Comparison of ENCODE assay signal across 1 cellular context in genomic region chr2:28516950-28517349, GRCh38.
TF ChIP-seq lines count a peak whose summit lies in the region.

No MANE protein-coding gene starts in this region.

TF ChIP-seq in WTC11, 78 proteins besides CTCF, POLR2A, EP300 and RAD21 (continued from another document):
- TF ChIP-seq E2F1 (CRISPR knock-in tag; IDR thresholded peaks at IDR 0.05) (no peak), NFYB (CRISPR knock-in tag; conservative IDR thresholded peaks at IDR 0.05; ENCODE audit: low read depth) (no peak), TCF7 (CRISPR knock-in tag; IDR thresholded peaks at IDR 0.05; ENCODE audit: low read depth) (no peak), HMGXB4 (CRISPR knock-in tag; IDR thresholded peaks at IDR 0.05) (no peak), TEAD1 (CRISPR knock-in tag; IDR thresholded peaks at IDR 0.05) (no peak), ATF1 (CRISPR knock-in tag; IDR thresholded peaks at IDR 0.05) (no peak), AR (CRISPR knock-in tag; IDR thresholded peaks at IDR 0.05) (no peak), RORB (CRISPR knock-in tag; IDR thresholded peaks at IDR 0.05) (no peak), NR2C2 (CRISPR knock-in tag; IDR thresholded peaks at IDR 0.05) (no peak), ZNF232 (CRISPR knock-in tag; IDR thresholded peaks at IDR 0.05) (no peak), SP1 (CRISPR knock-in tag; conservative IDR thresholded peaks at IDR 0.05) (no peak), STAT6 (CRISPR knock-in tag; conservative IDR thresholded peaks at IDR 0.05; ENCODE audit: low read depth) (no peak), OVOL2 (CRISPR knock-in tag; IDR thresholded peaks at IDR 0.05; ENCODE audit: borderline replicate concordance) (no peak)
- TF ChIP-seq, protein P1, sequence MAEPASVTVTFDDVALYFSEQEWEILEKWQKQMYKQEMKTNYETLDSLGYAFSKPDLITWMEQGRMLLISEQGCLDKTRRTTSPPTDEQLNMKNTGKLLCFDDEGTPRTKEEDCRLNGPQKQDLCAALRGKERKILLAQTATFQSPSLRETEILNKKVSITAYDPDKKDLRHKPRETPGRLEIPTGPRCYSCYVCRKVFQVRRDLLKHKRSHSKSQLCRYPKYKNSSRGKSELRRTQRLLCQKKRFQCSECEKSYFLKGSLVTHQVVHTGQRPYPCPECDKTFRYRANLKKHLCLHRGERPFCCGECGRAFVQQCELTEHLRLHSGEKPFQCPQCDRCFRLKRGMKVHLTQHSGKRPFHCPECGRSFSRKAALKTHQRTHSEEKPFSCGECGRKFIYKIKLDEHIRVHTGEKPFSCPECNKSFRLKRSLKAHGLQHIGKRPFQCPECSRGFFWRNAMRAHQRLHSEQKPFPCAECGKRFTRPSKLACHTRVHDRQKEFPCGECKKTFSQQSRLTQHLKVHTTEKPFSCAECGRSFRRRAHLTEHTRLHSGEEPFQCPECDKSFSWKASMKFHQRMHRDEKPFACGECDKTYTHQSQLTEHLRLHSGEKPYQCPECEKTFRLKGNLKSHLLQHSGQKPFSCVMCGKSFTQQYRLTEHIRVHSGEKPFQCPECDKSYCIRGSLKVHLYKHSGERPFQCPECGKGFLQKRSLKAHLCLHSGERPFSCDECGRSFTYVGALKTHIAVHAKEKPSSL (CRISPR knock-in tag; conservative IDR thresholded peaks at IDR 0.05), result no peak
- TF ChIP-seq, protein P2, sequence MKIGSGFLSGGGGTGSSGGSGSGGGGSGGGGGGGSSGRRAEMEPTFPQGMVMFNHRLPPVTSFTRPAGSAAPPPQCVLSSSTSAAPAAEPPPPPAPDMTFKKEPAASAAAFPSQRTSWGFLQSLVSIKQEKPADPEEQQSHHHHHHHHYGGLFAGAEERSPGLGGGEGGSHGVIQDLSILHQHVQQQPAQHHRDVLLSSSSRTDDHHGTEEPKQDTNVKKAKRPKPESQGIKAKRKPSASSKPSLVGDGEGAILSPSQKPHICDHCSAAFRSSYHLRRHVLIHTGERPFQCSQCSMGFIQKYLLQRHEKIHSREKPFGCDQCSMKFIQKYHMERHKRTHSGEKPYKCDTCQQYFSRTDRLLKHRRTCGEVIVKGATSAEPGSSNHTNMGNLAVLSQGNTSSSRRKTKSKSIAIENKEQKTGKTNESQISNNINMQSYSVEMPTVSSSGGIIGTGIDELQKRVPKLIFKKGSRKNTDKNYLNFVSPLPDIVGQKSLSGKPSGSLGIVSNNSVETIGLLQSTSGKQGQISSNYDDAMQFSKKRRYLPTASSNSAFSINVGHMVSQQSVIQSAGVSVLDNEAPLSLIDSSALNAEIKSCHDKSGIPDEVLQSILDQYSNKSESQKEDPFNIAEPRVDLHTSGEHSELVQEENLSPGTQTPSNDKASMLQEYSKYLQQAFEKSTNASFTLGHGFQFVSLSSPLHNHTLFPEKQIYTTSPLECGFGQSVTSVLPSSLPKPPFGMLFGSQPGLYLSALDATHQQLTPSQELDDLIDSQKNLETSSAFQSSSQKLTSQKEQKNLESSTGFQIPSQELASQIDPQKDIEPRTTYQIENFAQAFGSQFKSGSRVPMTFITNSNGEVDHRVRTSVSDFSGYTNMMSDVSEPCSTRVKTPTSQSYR (CRISPR knock-in tag; IDR thresholded peaks at IDR 0.05), result no peak
